In the genomic region with DNA sequence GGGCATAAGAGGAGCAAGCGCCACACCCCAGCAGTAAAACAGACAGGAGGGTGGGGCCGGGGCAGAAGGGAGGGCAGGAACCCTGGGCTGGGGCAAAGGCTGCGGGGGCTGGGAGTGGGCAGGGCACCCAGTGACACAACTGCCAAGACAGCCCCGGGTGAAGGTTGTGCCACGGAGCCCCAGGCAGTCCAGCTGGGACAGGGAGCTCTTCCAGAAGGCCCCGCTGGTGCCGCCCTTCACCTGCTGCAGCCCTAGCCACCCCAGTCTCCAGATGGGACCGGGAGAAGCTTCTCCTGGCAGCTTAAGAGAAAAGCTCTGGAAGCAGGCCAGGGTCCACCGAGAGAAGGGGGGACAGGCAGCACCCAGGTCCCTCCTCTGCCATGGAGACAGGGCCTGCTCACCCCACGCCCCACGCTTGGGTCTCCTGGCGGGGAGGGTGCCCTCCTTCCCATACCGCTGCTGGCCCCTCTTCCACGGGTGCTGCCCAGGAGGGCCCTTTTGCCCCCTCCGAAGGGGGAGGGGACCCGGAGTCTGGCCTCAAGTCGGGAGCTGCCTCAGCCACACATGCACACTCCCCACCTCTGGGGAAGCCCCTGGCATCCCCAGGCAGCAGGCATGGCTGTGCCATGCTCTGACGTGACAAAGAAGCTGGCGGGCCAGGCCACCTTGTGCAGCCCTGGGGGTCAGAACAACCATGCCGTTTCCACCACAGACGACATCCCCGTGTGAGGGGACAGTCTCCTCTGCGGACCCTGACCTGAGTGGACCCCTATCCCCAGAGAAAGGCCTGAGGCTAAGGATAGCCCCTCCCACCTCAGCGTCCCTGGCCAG, we compare ENCODE assay signal across 9 cellular contexts. TPM values are rescaled to one million over a fixed set of nuclear protein-coding genes. Genes with fewer than 3 reads are reported as not detected.
A peak's percentile ranks its signal among the peaks of the same experiment; 100 is the strongest.
DNase-seq lines count a peak whose midpoint lies in the region; ATAC-seq, FAIRE-seq and TF ChIP-seq lines count a peak whose summit lies in the region.
"Had no signal": no experiment of that assay in that cellular context is flagged by ENCODE, and none has a peak within 500 bp of the region (broad histone marks: within the 10 kb centered on the region; RNA-seq: fewer than 3 reads in every experiment).

No MANE protein-coding gene starts in this region.

- DNase-seq in GM23248 (peak; percentile 18), fibroblast of mammary gland (ENCODE audit: low read depth) (no peak), gastrocnemius medialis (no peak), BE2C (no peak), RCC 7860 (ENCODE audit: low spot score) (no peak), NCI-H146 (lab: John Stamatoyannopoulos, UW) (no peak)

- H3K79me2 ChIP-seq in GM23248 (ENCODE audit: insufficient read depth) (peaks cover 14% of the 10 kb centered on the region; the same call in 1 of the 2 replicates), SU-DHL-6 (ENCODE audit: insufficient read depth, low read length) (no peaks in the 10 kb centered on the region)

- H3K4me3 ChIP-seq in GM23248 (peak overlapping the region; percentile 77), SU-DHL-6 (ENCODE audit: insufficient read depth, low read length, poor library complexity, severe bottlenecking) (peak overlapping the region; percentile 85), fibroblast of mammary gland (ENCODE audit: control insufficient read depth, low read depth, low read length) (peak overlapping the region; percentile 52), gastrocnemius medialis (peak overlapping the region; percentile 73 to 82 (median 79)), BE2C (ENCODE audit: low read depth, low read length) (no peak overlapping the region)

- no peaks in the 10 kb centered on the region for H3K9me3 ChIP-seq in GM23248 (ENCODE audit: low read depth)
- no peaks in the 10 kb centered on the region for H3K9me3 ChIP-seq in SU-DHL-6 (ENCODE audit: insufficient read depth, low read length)
- H3K9me3 ChIP-seq in gastrocnemius medialis, result no peaks in the 10 kb centered on the region
- H3K9me3 ChIP-seq in BE2C, result no peaks in the 10 kb centered on the region

- in situ Hi-C loops in GM23248 (cut with MboI) (no loop called here), gastrocnemius medialis (cut with MboI; ENCODE audit: low sequenced_read_pairs in 4 of 4) (no loop called here)

- H3K9ac ChIP-seq in GM23248, result peak overlapping the region; percentile 75
- peak overlapping the region; percentile 68; the same call in 1 of the 2 replicates for H3K9ac ChIP-seq in SU-DHL-6 (ENCODE audit: low read length)

- no peak for TF ChIP-seq POLR2A in gastrocnemius medialis (IDR thresholded peaks at IDR 0.05)

- ATAC-seq in gastrocnemius medialis (no peak), GM21619 (IDR thresholded peaks at IDR 0.05; ENCODE audit: unreplicated experiment) (no peak)

- H3K9me2 ChIP-seq in GM23248 (ENCODE audit: insufficient read depth), result no peaks in the 10 kb centered on the region
- no peaks in the 10 kb centered on the region for H3K9me2 ChIP-seq in SU-DHL-6 (replicated peaks; ENCODE audit: insufficient read depth, low read length)

- no peak overlapping the region for H3K27ac ChIP-seq in GM23248
- no peak overlapping the region for H3K27ac ChIP-seq in SU-DHL-6 (ENCODE audit: low read depth, low read length)
- no peak overlapping the region for H3K27ac ChIP-seq in gastrocnemius medialis

- TF ChIP-seq CTCF in SU-DHL-6 (IDR thresholded peaks at IDR 0.05; ENCODE audit: insufficient read depth, low read length, poor library complexity, severe bottlenecking) (no peak), fibroblast of mammary gland (conservative IDR thresholded peaks at IDR 0.05; ENCODE audit: control insufficient read depth, insufficient read depth, low read depth, low read length) (no peak), gastrocnemius medialis (IDR thresholded peaks at IDR 0.05 in 4 of 5, conservative IDR thresholded peaks at IDR 0.05 in 1 of 5) (no peak), BE2C (IDR thresholded peaks at IDR 0.05; ENCODE audit: low read depth, low read length) (no peak)

- H3K4me1 ChIP-seq in GM23248 (ENCODE audit: insufficient read depth) (peaks cover 5% of the 10 kb centered on the region; the same call in 1 of the 2 replicates), gastrocnemius medialis (peaks cover 15 to 16% of the 10 kb centered on the region in 2 donors), BE2C (no peaks in the 10 kb centered on the region)

- H3K27me3 ChIP-seq in GM23248 (replicated peaks; ENCODE audit: insufficient read depth), result no peaks in the 10 kb centered on the region
- no peaks in the 10 kb centered on the region for H3K27me3 ChIP-seq in SU-DHL-6 (ENCODE audit: low read length)
- H3K27me3 ChIP-seq in gastrocnemius medialis, result no peaks in the 10 kb centered on the region
- peaks cover 55% of the 10 kb centered on the region for H3K27me3 ChIP-seq in BE2C

- 53 to 54% methylated on average over 22 to 24 of the region's 24 CpGs for WGBS in GM23248 (ENCODE audit: low coverage in 1 of 2, low lambda C conversion rate in 2 of 2, missing lambda C conversion rate in 2 of 2), 2 experiments

- no peaks in the 10 kb centered on the region for H3F3A ChIP-seq in GM23248 (ENCODE audit: insufficient read depth)
- H3F3A ChIP-seq in SU-DHL-6 (ENCODE audit: insufficient read depth), result no peaks in the 10 kb centered on the region

- FAIRE-seq in RCC 7860 (lab: Jason Lieb, UNC), result no peak
- FAIRE-seq: GM19239 had no signal

- H4K20me1 ChIP-seq in GM23248 (ENCODE audit: insufficient read depth) (no peaks in the 10 kb centered on the region), SU-DHL-6 (ENCODE audit: low read depth, low read length) (no peaks in the 10 kb centered on the region)

- intact Hi-C loops in gastrocnemius medialis (cut with DNase I; ENCODE audit: low total_unique reads), result loop anchor here (2.0 kb wide), 1 partner anchor 37 kb away; no protein-coding TSS in a partner anchor

- peak overlapping the region; percentile 67 for H3K4me2 ChIP-seq in GM23248 (ENCODE audit: unreplicated experiment)
- peak overlapping the region; percentile 78 for H3K4me2 ChIP-seq in SU-DHL-6 (ENCODE audit: low read depth, low read length, poor library complexity, severe bottlenecking)

- H3K36me3 ChIP-seq in GM23248 (ENCODE audit: low read depth) (no peaks in the 10 kb centered on the region), SU-DHL-6 (ENCODE audit: low read length) (no peaks in the 10 kb centered on the region), gastrocnemius medialis (no peaks in the 10 kb centered on the region), BE2C (no peaks in the 10 kb centered on the region)

- no peak overlapping the region for H2AFZ ChIP-seq in GM23248
- H2AFZ ChIP-seq in SU-DHL-6 (ENCODE audit: low read depth, low read length, severe bottlenecking), result no peak overlapping the region

RNA-seq across cellular contexts. Expression of a gene that starts 1.5 kb away (rescaled TPM):
- 16.8 and 18.2 TPM in 2 replicates for total RNA-seq in GM23248 (2014; rRNA removed; shearing (Covaris generic))
- 1.4 and 1.9 TPM in 2 replicates for polyA plus RNA-seq in GM23248 (2016; fragmentation: Nextera tagmentation; extraction: Ambion mirVana)
- 1 to 10 TPM; 3.2 to 5.2 (median 4.5) TPM for total RNA-seq in gastrocnemius medialis
- polyA plus RNA-seq in BE2C (2012; ENCODE audit: insufficient read depth, insufficient read length, low read depth), result 22.7 TPM

RNA-seq across cellular contexts. Expression of a gene that starts 15.0 kb away (rescaled TPM):
- 26.3 and 30.7 TPM in 2 replicates for total RNA-seq in GM23248 (2014; rRNA removed; shearing (Covaris generic))
- 26.4 and 28.8 TPM in 2 replicates for polyA plus RNA-seq in GM23248 (2016; fragmentation: Nextera tagmentation; extraction: Ambion mirVana)
- total RNA-seq in gastrocnemius medialis, result 10 to 100 TPM in 1 of 4 donors, 1 to 10 TPM in 2, under 1 TPM in 1; 0.12 to 10.8 (median 2.4) TPM
- polyA plus RNA-seq in BE2C (2012; ENCODE audit: insufficient read depth, insufficient read length, low read depth), result 5.3 TPM

RNA-seq across cellular contexts. Expression of a gene that starts 21.3 kb away (rescaled TPM):
- 0.13 and 0.22 TPM in 2 replicates for total RNA-seq in GM23248 (2014; rRNA removed; shearing (Covaris generic))
- polyA plus RNA-seq in GM23248 (2016; fragmentation: Nextera tagmentation; extraction: Ambion mirVana), result 1.6 and 1.8 TPM in 2 replicates
- total RNA-seq in gastrocnemius medialis, result under 1 TPM in 1 of 4 donors, not detected in 3; 0.16 TPM
- polyA plus RNA-seq in BE2C (2012; ENCODE audit: insufficient read depth, insufficient read length, low read depth), result 1.6 TPM

RNA-seq across cellular contexts. Expression of a gene that starts 39.5 kb away (rescaled TPM):
- 58.7 and 64.9 TPM in 2 replicates for total RNA-seq in GM23248 (2014; rRNA removed; shearing (Covaris generic))
- 10.8 and 11.1 TPM in 2 replicates for polyA plus RNA-seq in GM23248 (2016; fragmentation: Nextera tagmentation; extraction: Ambion mirVana)
- total RNA-seq in gastrocnemius medialis, result 10 to 100 TPM; 10.4 to 32.4 (median 15.2) TPM
- polyA plus RNA-seq in BE2C (2012; ENCODE audit: insufficient read depth, insufficient read length, low read depth), result 0.19 TPM

RNA-seq across cellular contexts. Expression of a gene that starts 39.6 kb away (rescaled TPM):
- 36.5 and 38.3 TPM in 2 replicates for total RNA-seq in GM23248 (2014; rRNA removed; shearing (Covaris generic))
- polyA plus RNA-seq in GM23248 (2016; fragmentation: Nextera tagmentation; extraction: Ambion mirVana), result 29.8 and 31.2 TPM in 2 replicates
- 10 to 100 TPM; 15.3 to 29.6 (median 20.8) TPM for total RNA-seq in gastrocnemius medialis
- 146 TPM for polyA plus RNA-seq in BE2C (2012; ENCODE audit: insufficient read depth, insufficient read length, low read depth)
